Comparison of ENCODE assay signal across 12 cellular contexts in the genomic region with DNA sequence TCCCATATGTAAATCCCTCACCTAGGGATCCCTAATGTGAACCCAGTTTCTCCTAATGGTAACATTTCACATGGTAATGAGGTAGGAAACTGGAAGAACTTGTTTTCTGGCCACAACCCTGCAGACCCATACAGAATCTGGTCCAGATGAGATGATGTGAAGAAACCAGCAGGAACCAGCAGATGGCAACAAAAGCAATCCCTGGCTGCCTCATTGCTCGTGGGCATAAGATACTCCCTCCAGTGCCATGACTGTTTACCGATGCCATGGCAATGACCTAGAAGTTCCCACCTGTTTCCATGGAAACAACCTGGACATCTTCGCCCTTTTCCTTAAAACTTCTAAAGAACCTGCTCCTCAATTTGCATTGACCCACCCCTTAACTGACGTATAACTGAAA. TPM values are rescaled to one million over a fixed set of nuclear protein-coding genes. Genes with fewer than 3 reads are reported as not detected.
DNase-seq lines count a peak whose midpoint lies in the region; ATAC-seq, FAIRE-seq and TF ChIP-seq lines count a peak whose summit lies in the region.
"Had no signal": no experiment of that assay in that cellular context is flagged by ENCODE, and none has a peak within 500 bp of the region (broad histone marks: within the 10 kb centered on the region; RNA-seq: fewer than 3 reads in every experiment).

No MANE protein-coding gene starts in this region.

- ATAC-seq in T-helper 17 cell (peak; percentile 49), HG03045 (IDR thresholded peaks at IDR 0.05; ENCODE audit: unreplicated experiment) (no peak)
- no peak for ATAC-seq in stimulated activated memory B cell treated with anti-CD40 and anti-IgM and Interleukin-4, amounts not matched to agents 10 μg/mL and 1 μg/mL and 100 μg/mL, for 72 hours

- TF ChIP-seq POLR2A in Peyer's patch (IDR thresholded peaks at IDR 0.05), result no peak

- H3K27me3 ChIP-seq in Peyer's patch, result no peaks in the 10 kb centered on the region
- H3K27me3 ChIP-seq: upper lobe of left lung had no signal

- peaks cover 18% of the 10 kb centered on the region for H3K9me3 Mint-ChIP-seq in stimulated activated memory B cell treated with anti-CD40 and anti-IgM and Interleukin-4, amounts not matched to agents 10 μg/mL and 1 μg/mL and 100 μg/mL, for 72 hours

- no peak overlapping the region for H3K27ac ChIP-seq in Peyer's patch
- H3K27ac ChIP-seq: breast epithelium, KMS-11, upper lobe of left lung had no signal

- no peaks in the 10 kb centered on the region for H3K36me3 ChIP-seq in Peyer's patch
- H3K36me3 ChIP-seq: breast epithelium, upper lobe of left lung had no signal

- H3K27me3 Mint-ChIP-seq in T-helper 17 cell, result peaks cover 20% of the 10 kb centered on the region
- peaks cover 13% of the 10 kb centered on the region for H3K27me3 Mint-ChIP-seq in stimulated activated memory B cell treated with anti-CD40 and anti-IgM and Interleukin-4, amounts not matched to agents 10 μg/mL and 1 μg/mL and 100 μg/mL, for 72 hours
- H3K27me3 Mint-ChIP-seq: activated B cell treated with CpG ODN at 0.5 μM for 24 hours had no signal

- FAIRE-seq in D721Med (lab: Jason Lieb, UNC) (no peak), HTR-8/SVneo (lab: Jason Lieb, UNC) (no peak)

- no peak overlapping the region for H3K4me3 ChIP-seq in Peyer's patch
- H3K4me3 ChIP-seq: breast epithelium, upper lobe of left lung had no signal

- H3K4me3 Mint-ChIP-seq in T-helper 17 cell, result no peak overlapping the region
- H3K4me3 Mint-ChIP-seq in stimulated activated memory B cell treated with anti-CD40 and anti-IgM and Interleukin-4, amounts not matched to agents 10 μg/mL and 1 μg/mL and 100 μg/mL, for 72 hours, result no peak overlapping the region
- H3K4me3 Mint-ChIP-seq: activated B cell treated with CpG ODN at 0.5 μM for 24 hours had no signal

- H3K27ac Mint-ChIP-seq in T-helper 17 cell, result peak overlapping the region; percentile 57
- no peak overlapping the region for H3K27ac Mint-ChIP-seq in stimulated activated memory B cell treated with anti-CD40 and anti-IgM and Interleukin-4, amounts not matched to agents 10 μg/mL and 1 μg/mL and 100 μg/mL, for 72 hours
- H3K27ac Mint-ChIP-seq: activated B cell treated with CpG ODN at 0.5 μM for 24 hours had no signal

- no peaks in the 10 kb centered on the region for H3K4me1 Mint-ChIP-seq in T-helper 17 cell
- H3K4me1 Mint-ChIP-seq in stimulated activated memory B cell treated with anti-CD40 and anti-IgM and Interleukin-4, amounts not matched to agents 10 μg/mL and 1 μg/mL and 100 μg/mL, for 72 hours, result peaks cover 61% of the 10 kb centered on the region

- peak; percentile 17 for TF ChIP-seq CTCF in D721Med (IDR thresholded peaks at IDR 0.05; ENCODE audit: insufficient read depth, missing control alignments)
- TF ChIP-seq CTCF in Peyer's patch (IDR thresholded peaks at IDR 0.05), result peak in 1 of 6 experiments; percentile 8

- no peaks in the 10 kb centered on the region for H3K4me1 ChIP-seq in Peyer's patch
- H3K4me1 ChIP-seq: breast epithelium, upper lobe of left lung had no signal

- no peaks in the 10 kb centered on the region for H3K36me3 Mint-ChIP-seq in T-helper 17 cell (ENCODE audit: low read depth)
- peaks cover 6% of the 10 kb centered on the region for H3K36me3 Mint-ChIP-seq in stimulated activated memory B cell treated with anti-CD40 and anti-IgM and Interleukin-4, amounts not matched to agents 10 μg/mL and 1 μg/mL and 100 μg/mL, for 72 hours

- DNase-seq in D721Med (ENCODE audit: insufficient read length, low spot score), result no peak
- DNase-seq in HTR-8/SVneo (ENCODE audit: insufficient read length, low spot score), result peak; percentile 30
- DNase-seq in T-helper 17 cell, result no peak
- DNase-seq in islet precursor cell, result peak; percentile 66
- DNase-seq in DMS153 treated with DMSO at 0.1 percent for 48 hours (lab: John Stamatoyannopoulos, UW; ENCODE audit: unreplicated experiment), result no peak
- DNase-seq in Peyer's patch, result no peak
- DNase-seq: activated B cell treated with CpG ODN at 0.5 μM for 24 hours, upper lobe of left lung had no signal

- H3K9me3 ChIP-seq in T-helper 17 cell (ENCODE audit: control insufficient read depth, low read length, poor library complexity, severe bottlenecking), result peaks cover 4% of the 10 kb centered on the region
- H3K9me3 ChIP-seq in Peyer's patch, result peaks cover 0 to 3% (median 0%) of the 10 kb centered on the region in 4 donors
- H3K9me3 ChIP-seq: breast epithelium, upper lobe of left lung had no signal

RNA-seq across cellular contexts. Expression of a gene that starts 1.4 kb away (rescaled TPM):
- total RNA-seq in T-helper 17 cell (not detected), Peyer's patch (10 to 100 TPM in 1 of 4 donors, 1 to 10 TPM in 3; 1.6 to 31.4 (median 5.2) TPM)

RNA-seq across cellular contexts. Expression of a gene that starts 14.3 kb away (rescaled TPM):
- total RNA-seq in T-helper 17 cell (under 1 TPM in 1 of 2 donors, not detected in 1; 0.17 TPM), Peyer's patch (not detected)

RNA-seq across cellular contexts. Expression of a gene that starts 16.8 kb away (rescaled TPM):
- total RNA-seq in T-helper 17 cell, result not detected
- 1 to 10 TPM in 1 of 4 donors, not detected in 3; 1.1 TPM for total RNA-seq in Peyer's patch

RNA-seq across cellular contexts. Expression of a gene that starts 46.8 kb away (rescaled TPM):
- 1 to 10 TPM in 1 of 2 donors, not detected in 1; 7.0 TPM for total RNA-seq in T-helper 17 cell
- total RNA-seq in Peyer's patch, result 10 to 100 TPM in 1 of 4 donors, 1 to 10 TPM in 1, not detected in 2; 2.0 to 10.7 TPM

Comparison
In these comparisons a context has a peak if more than half of its experiments do, and no peak if none do; other contexts are left out.
1. DNase-seq: peak in HTR-8/SVneo (single experiment) and islet precursor cell (single experiment); none in D721Med (single experiment), T-helper 17 cell (0 of 3), DMS153 treated with DMSO at 0.1 percent for 48 hours (single experiment) and Peyer's patch (0 of 3).